In genomic region chr9:114685951-114686350, GRCh38 we compare ENCODE assay signal across 16 cellular contexts. TPM values are rescaled to one million over a fixed set of nuclear protein-coding genes. Genes with fewer than 3 reads are reported as not detected.
"Had no signal": no experiment of that assay in that cellular context is flagged by ENCODE, and none has a peak within 500 bp of the region (broad histone marks: within the 10 kb centered on the region; RNA-seq: fewer than 3 reads in every experiment).

No MANE protein-coding gene starts in this region.

- H3K27ac Mint-ChIP-seq: naive B cell; stimulated activated memory B cell treated with anti-CD40 and anti-IgM and Interleukin-4, amounts not matched to agents 10 μg/mL and 1 μg/mL and 100 μg/mL, for 72 hours had no signal

- DNase-seq: activated CD4-positive, alpha-beta T cell treated with anti-CD3 and anti-CD28 coated beads, Interleukin-2, amount 50 U/mL, for 48 hours; foreskin melanocyte; head of caudate nucleus; left colon; naive B cell had no signal

- H3K4me3 ChIP-seq: ascending aorta, lung, right atrium auricular region, SK-N-MC, skin epidermis, suprapubic skin, upper lobe of left lung had no signal

- H3K36me3 ChIP-seq: ascending aorta, neutrophil, right atrium auricular region, suprapubic skin, upper lobe of left lung had no signal

- H3K9me3 ChIP-seq: ascending aorta, neutrophil, right atrium auricular region, suprapubic skin, upper lobe of left lung had no signal

- H3K27me3 ChIP-seq: ascending aorta, neutrophil, right atrium auricular region, upper lobe of left lung had no signal

- H3K9me3 Mint-ChIP-seq: stimulated activated memory B cell treated with anti-CD40 and anti-IgM and Interleukin-4, amounts not matched to agents 10 μg/mL and 1 μg/mL and 100 μg/mL, for 72 hours had no signal

- H3K27ac ChIP-seq: ascending aorta, neutrophil, right atrium auricular region, SK-N-MC, skin epidermis, suprapubic skin, upper lobe of left lung had no signal

- ATAC-seq: left colon; Right ventricle myocardium inferior; stimulated activated memory B cell treated with anti-CD40 and anti-IgM and Interleukin-4, amounts not matched to agents 10 μg/mL and 1 μg/mL and 100 μg/mL, for 72 hours had no signal

- H3K36me3 Mint-ChIP-seq: naive B cell; stimulated activated memory B cell treated with anti-CD40 and anti-IgM and Interleukin-4, amounts not matched to agents 10 μg/mL and 1 μg/mL and 100 μg/mL, for 72 hours had no signal

- H3K4me3 Mint-ChIP-seq: naive B cell; stimulated activated memory B cell treated with anti-CD40 and anti-IgM and Interleukin-4, amounts not matched to agents 10 μg/mL and 1 μg/mL and 100 μg/mL, for 72 hours had no signal

- H3K4me1 ChIP-seq: ascending aorta, right atrium auricular region, suprapubic skin, upper lobe of left lung had no signal

RNA-seq across cellular contexts. Expression of gene TEX48, which starts 4.0 kb away (rescaled TPM):
- total RNA-seq: ascending aorta, bronchial epithelial cell, left colon, lung, right atrium auricular region, Right ventricle myocardium inferior, suprapubic skin, upper lobe of left lung had no signal

RNA-seq across cellular contexts. Expression of gene TEX53, which starts 28.3 kb away (rescaled TPM):
- total RNA-seq: ascending aorta, bronchial epithelial cell, left colon, lung, right atrium auricular region, Right ventricle myocardium inferior, suprapubic skin, upper lobe of left lung had no signal
